ENCODE assay signal across 25 cellular contexts in genomic region chr7:18473119-18473518, GRCh38.
"Had no signal": no experiment of that assay in that cellular context is flagged by ENCODE, and none has a peak within 500 bp of the region (broad histone marks: within the 10 kb centered on the region; RNA-seq: fewer than 3 reads in every experiment).

No MANE protein-coding gene starts in this region.

- H3K9me3 ChIP-seq: neutrophil, pancreas, prostate gland, right lobe of liver, sigmoid colon, stomach, suprapubic skin, testis, tibial artery, transverse colon, upper lobe of right lung, uterus had no signal

- DNase-seq: naive thymus-derived CD8-positive, alpha-beta T cell; nephron progenitor cell; nucleus accumbens; pancreas; right cardiac atrium; right lobe of liver; sigmoid colon; small intestine; stimulated activated CD4-positive, alpha-beta T cell treated with anti-CD3 and anti-CD28 coated beads, Interleukin-15, amount 100 ng/mL, for 24 hours; stimulated activated CD4-positive, alpha-beta T cell treated with anti-CD3 and anti-CD28 coated beads, Interleukin-2, amount 100 ng/mL, for 24 hours; stimulated activated CD4-positive, alpha-beta T cell treated with anti-CD3 and anti-CD28 coated beads, Interleukin-2, amount 100 ng/mL, for 48 hours; stimulated activated CD4-positive, alpha-beta T cell treated with anti-CD3 and anti-CD28 coated beads, Interleukin-4, amount 100 ng/mL, for 24 hours; stimulated activated naive B cell treated with anti-CD40 and anti-IgM and Interleukin-4, amounts not matched to agents 10 μg/mL and 1 μg/mL and 100 μg/mL, for 72 hours; stimulated activated naive CD4-positive, alpha-beta T cell treated with Interleukin-2 at 50 U/mL for 16 hours; stomach; testis; tibial artery; transverse colon; upper lobe of right lung; uterus had no signal

- H3K36me3 ChIP-seq: neutrophil, pancreas, prostate gland, right lobe of liver, sigmoid colon, stomach, suprapubic skin, tibial artery, transverse colon, upper lobe of right lung, uterus had no signal

- ATAC-seq: naive thymus-derived CD8-positive, alpha-beta T cell; natural killer cell treated with Interleukin-12 subunit alpha and Interleukin-12 subunit beta and Interleukin-15 and Interleukin-18, amount 100 ng/mL, for 72 hours; pancreas; right cardiac atrium; right lobe of liver; stimulated activated effector memory CD8-positive, alpha-beta T cell treated with anti-CD3 and anti-CD28 coated beads, Interleukin-12 subunit alpha, Interleukin-12 subunit beta, amount 100 ng/mL, for 72 hours; stimulated activated naive B cell treated with anti-CD40 and anti-IgM and Interleukin-4, amounts not matched to agents 10 μg/mL and 1 μg/mL and 100 μg/mL, for 72 hours; upper lobe of right lung had no signal

- H3K27ac ChIP-seq: neutrophil, pancreas, prostate gland, right lobe of liver, sigmoid colon, stomach, suprapubic skin, testis, tibial artery, transverse colon, upper lobe of right lung, uterus had no signal

- H3K4me1 ChIP-seq: prostate gland, right lobe of liver, suprapubic skin, transverse colon, upper lobe of right lung had no signal

- H3K27me3 ChIP-seq: neutrophil, pancreas, right lobe of liver, sigmoid colon, stomach, suprapubic skin, testis, tibial artery, transverse colon, upper lobe of right lung, uterus had no signal

- H3K4me3 ChIP-seq: pancreas, prostate gland, right lobe of liver, sigmoid colon, stomach, suprapubic skin, testis, tibial artery, transverse colon, upper lobe of right lung, uterus had no signal
